In genomic region chr5:172906888-172907287, GRCh38 we compare ENCODE assay signal across 13 cellular contexts. TPM values are rescaled to one million over a fixed set of nuclear protein-coding genes. Genes with fewer than 3 reads are reported as not detected.
DNase-seq lines count a peak whose midpoint lies in the region; ATAC-seq and TF ChIP-seq lines count a peak whose summit lies in the region.
"Had no signal": no experiment of that assay in that cellular context is flagged by ENCODE, and none has a peak within 500 bp of the region (broad histone marks: within the 10 kb centered on the region; RNA-seq: fewer than 3 reads in every experiment).

No MANE protein-coding gene starts in this region.

- H3K4me2 ChIP-seq in SK-N-SH: no peak overlapping the region
- H3K4me2 ChIP-seq in mesendoderm (ENCODE audit: low read length): no peak overlapping the region

- no peak for TF ChIP-seq CTCF in SK-N-SH (IDR thresholded peaks at IDR 0.05)
- TF ChIP-seq CTCF in tibial artery (IDR thresholded peaks at IDR 0.05): no peak
- no peak for TF ChIP-seq CTCF in psoas muscle (IDR thresholded peaks at IDR 0.05)

- H4K8ac ChIP-seq in mesendoderm (ENCODE audit: low read depth, low read length): no peak overlapping the region

- H2AK5ac ChIP-seq in mesendoderm (ENCODE audit: low read length): no peak overlapping the region

- H3K9me3 ChIP-seq in SK-N-SH (no peaks in the 10 kb centered on the region), tibial artery (no peaks in the 10 kb centered on the region), psoas muscle (no peaks in the 10 kb centered on the region)

- peak overlapping the region in 1 of 2 experiments; percentile 100; a peak in 2 of 4 replicates for H3K27ac ChIP-seq in SK-N-SH (ENCODE audit: low read depth in 2 of 2, low read length in 1 of 2)
- no peak overlapping the region for H3K27ac ChIP-seq in mesendoderm (ENCODE audit: low read depth, low read length)
- H3K27ac ChIP-seq in tibial artery: peak overlapping the region; percentile 92 to 96
- no peak overlapping the region for H3K27ac ChIP-seq in psoas muscle

- ATAC-seq in SK-N-SH treated with all-trans-retinoic acid at 6 μM for 48 hours (no peak), psoas muscle (no peak), HG03439 (IDR thresholded peaks at IDR 0.05; ENCODE audit: unreplicated experiment) (no peak)
- ATAC-seq: activated CD8-positive, alpha-beta T cell treated with anti-CD3 and anti-CD28 coated beads, Interleukin-2, amount 10 ng/mL, durations not matched to agents 7 days and 5 days had no signal

- DNase-seq in SK-N-SH: no peak
- peak; percentile 41 for DNase-seq in amniotic epithelial cell (ENCODE audit: low read depth)
- peak; percentile 49 for DNase-seq in mesendoderm
- DNase-seq in tibial artery: no peak
- no peak for DNase-seq in psoas muscle
- no peak for DNase-seq in NCI-H2171 (lab: John Stamatoyannopoulos, UW)
- DNase-seq: 8988T; activated CD8-positive, alpha-beta T cell treated with anti-CD3 and anti-CD28 coated beads, Interleukin-2, amount 10 ng/mL, durations not matched to agents 7 days and 5 days; activated naive CD4-positive, alpha-beta T cell treated with anti-CD3 and anti-CD28 coated beads for 36 hours; nucleus accumbens; stimulated activated CD4-positive, alpha-beta T cell treated with anti-CD3 and anti-CD28 coated beads, Interleukin-4, amount 100 ng/mL, for 24 hours had no signal

- no peak overlapping the region for H2BK5ac ChIP-seq in mesendoderm (ENCODE audit: low read length)

- no peak overlapping the region for H2BK15ac ChIP-seq in mesendoderm (replicated peaks; ENCODE audit: low read depth)

- no peaks in the 10 kb centered on the region for H4K20me1 ChIP-seq in SK-N-SH (ENCODE audit: insufficient read depth)

- H3K56ac ChIP-seq in mesendoderm (ENCODE audit: low read length): no peak overlapping the region

- H4K5ac ChIP-seq in mesendoderm (ENCODE audit: low read length): no peak overlapping the region

- H3K27me3 ChIP-seq in SK-N-SH (ENCODE audit: insufficient read depth) (no peaks in the 10 kb centered on the region), mesendoderm (ENCODE audit: insufficient read depth, low read length, poor library complexity) (no peaks in the 10 kb centered on the region), tibial artery (no peaks in the 10 kb centered on the region), psoas muscle (ENCODE audit: insufficient read depth in 3 of 3, low read length in 2 of 3) (no peaks in the 10 kb centered on the region)

- no peak overlapping the region for H3K18ac ChIP-seq in mesendoderm (ENCODE audit: low read length)

- H3K4me1 ChIP-seq in SK-N-SH (ENCODE audit: control insufficient read depth in 1 of 2, insufficient read depth in 2 of 2, low read depth in 1 of 2, low read length in 1 of 2) (peaks cover 29 to 45% of the 10 kb centered on the region in 2 experiments), mesendoderm (ENCODE audit: control insufficient read depth, low read depth, low read length) (peaks cover 3% of the 10 kb centered on the region), tibial artery (peaks cover 10 to 89% (median 67%) of the 10 kb centered on the region in 4 donors), psoas muscle (peaks cover 43% of the 10 kb centered on the region)

- H3K4ac ChIP-seq in mesendoderm (ENCODE audit: low read depth, low read length): no peak overlapping the region

- H3F3A ChIP-seq in SK-N-SH (replicated peaks; ENCODE audit: insufficient read depth): peaks cover 31% of the 10 kb centered on the region

- CTCF ChIA-PET in SK-N-SH (lab: Yijun Ruan, JAX): interaction anchor here (2.9 to 3.8 kb wide), 2 partner anchors 25 to 190 kb away, joined by 13 to 17 read pairs; no protein-coding TSS in a partner anchor

- no peak overlapping the region for H2BK120ac ChIP-seq in mesendoderm (ENCODE audit: low read depth, low read length)

- peaks cover 18% of the 10 kb centered on the region; the same call in 1 of the 2 replicates for H3K79me2 ChIP-seq in SK-N-SH (ENCODE audit: insufficient read depth)
- H3K79me2 ChIP-seq in mesendoderm (ENCODE audit: control insufficient read depth, insufficient read depth, low read length): no peaks in the 10 kb centered on the region

- POLR2A ChIA-PET in SK-N-SH (lab: Yijun Ruan, JAX): no interaction called here

- no peaks in the 10 kb centered on the region for H3K79me1 ChIP-seq in mesendoderm (ENCODE audit: low read length)

- intact Hi-C loops in tibial artery (cut with DNase I; ENCODE audit: low total_unique reads): no loop called here
- intact Hi-C loops in psoas muscle (cut with DNase I): no loop called here

- H2AFZ ChIP-seq in SK-N-SH (ENCODE audit: low read depth): no peak overlapping the region

- H3K36me3 ChIP-seq in SK-N-SH (replicated peaks in 1 of 2; ENCODE audit: control insufficient read depth in 1 of 2, insufficient read depth in 2 of 2, low read length in 1 of 2) (peaks cover 2 to 3% of the 10 kb centered on the region in 2 experiments), mesendoderm (ENCODE audit: control insufficient read depth, insufficient read depth, low read length) (peaks cover 2% of the 10 kb centered on the region), tibial artery (peaks cover 0 to 17% (median 4%) of the 10 kb centered on the region in 3 donors), psoas muscle (ENCODE audit: insufficient read depth in 1 of 2, low read depth in 1 of 2) (peaks cover 0 to 13% of the 10 kb centered on the region in 2 donors)

- H3K9me2 ChIP-seq in SK-N-SH: no peaks in the 10 kb centered on the region

- TF ChIP-seq EP300 in SK-N-SH (IDR thresholded peaks at IDR 0.05; ENCODE audit: borderline replicate concordance in 1 of 2, low read depth in 1 of 2, low read length in 1 of 2): no peak

- no peak overlapping the region for H3K23ac ChIP-seq in mesendoderm (ENCODE audit: low read length)

- H3K9ac ChIP-seq in SK-N-SH: peak overlapping the region; percentile 13; the same call in 1 of the 2 replicates
- H3K9ac ChIP-seq in mesendoderm (ENCODE audit: low read length): no peak overlapping the region

- H3K4me3 ChIP-seq in SK-N-SH (ENCODE audit: low read depth in 2 of 2, low read length in 1 of 2) (no peak overlapping the region), mesendoderm (ENCODE audit: low read length) (no peak overlapping the region), tibial artery (no peak overlapping the region), psoas muscle (no peak overlapping the region)

- TF ChIP-seq RAD21 in SK-N-SH (IDR thresholded peaks at IDR 0.05; ENCODE audit: low read length): no peak

- WGBS in SK-N-SH (ENCODE audit: low lambda C conversion rate): 82% methylated on average over 9 of the region's 10 CpGs
- no CpG with 5 or more reads among the region's 10 CpGs for WGBS in mesendoderm (ENCODE audit: extremely low coverage, insufficient coverage, low lambda C conversion rate)
- WGBS in psoas muscle, 3 donors: 81 to 82% (median 81%) methylated on average over 8 to 10 of the region's 10 CpGs

TF ChIP-seq in SK-N-SH, 30 proteins besides CTCF, POLR2A, EP300 and RAD21:
- TF ChIP-seq RXRA (IDR thresholded peaks at IDR 0.05; ENCODE audit: borderline replicate concordance, low read depth): no peak
- TF ChIP-seq NFIC (IDR thresholded peaks at IDR 0.05; ENCODE audit: borderline replicate concordance): no peak

TF ChIP-seq in SK-N-SH treated with all-trans-retinoic acid at 6 μM for 48 hours, 23 proteins besides CTCF, POLR2A, EP300 and RAD21 (continues in another document):
- no peak for TF ChIP-seq TCF4 (CRISPR knock-in tag; IDR thresholded peaks at IDR 0.05; ENCODE audit: borderline replicate concordance)
- no peak for TF ChIP-seq SNAI2 (CRISPR knock-in tag; IDR thresholded peaks at IDR 0.05)
- no peak for TF ChIP-seq OSR1 (CRISPR knock-in tag; IDR thresholded peaks at IDR 0.05)
- no peak for TF ChIP-seq ARNTL (CRISPR knock-in tag; IDR thresholded peaks at IDR 0.05; ENCODE audit: borderline replicate concordance, low read depth)
- TF ChIP-seq, protein P1, sequence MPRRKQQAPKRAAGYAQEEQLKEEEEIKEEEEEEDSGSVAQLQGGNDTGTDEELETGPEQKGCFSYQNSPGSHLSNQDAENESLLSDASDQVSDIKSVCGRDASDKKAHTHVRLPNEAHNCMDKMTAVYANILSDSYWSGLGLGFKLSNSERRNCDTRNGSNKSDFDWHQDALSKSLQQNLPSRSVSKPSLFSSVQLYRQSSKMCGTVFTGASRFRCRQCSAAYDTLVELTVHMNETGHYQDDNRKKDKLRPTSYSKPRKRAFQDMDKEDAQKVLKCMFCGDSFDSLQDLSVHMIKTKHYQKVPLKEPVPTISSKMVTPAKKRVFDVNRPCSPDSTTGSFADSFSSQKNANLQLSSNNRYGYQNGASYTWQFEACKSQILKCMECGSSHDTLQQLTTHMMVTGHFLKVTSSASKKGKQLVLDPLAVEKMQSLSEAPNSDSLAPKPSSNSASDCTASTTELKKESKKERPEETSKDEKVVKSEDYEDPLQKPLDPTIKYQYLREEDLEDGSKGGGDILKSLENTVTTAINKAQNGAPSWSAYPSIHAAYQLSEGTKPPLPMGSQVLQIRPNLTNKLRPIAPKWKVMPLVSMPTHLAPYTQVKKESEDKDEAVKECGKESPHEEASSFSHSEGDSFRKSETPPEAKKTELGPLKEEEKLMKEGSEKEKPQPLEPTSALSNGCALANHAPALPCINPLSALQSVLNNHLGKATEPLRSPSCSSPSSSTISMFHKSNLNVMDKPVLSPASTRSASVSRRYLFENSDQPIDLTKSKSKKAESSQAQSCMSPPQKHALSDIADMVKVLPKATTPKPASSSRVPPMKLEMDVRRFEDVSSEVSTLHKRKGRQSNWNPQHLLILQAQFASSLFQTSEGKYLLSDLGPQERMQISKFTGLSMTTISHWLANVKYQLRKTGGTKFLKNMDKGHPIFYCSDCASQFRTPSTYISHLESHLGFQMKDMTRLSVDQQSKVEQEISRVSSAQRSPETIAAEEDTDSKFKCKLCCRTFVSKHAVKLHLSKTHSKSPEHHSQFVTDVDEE (CRISPR knock-in tag; IDR thresholded peaks at IDR 0.05): no peak
- no peak for TF ChIP-seq PPARA (CRISPR knock-in tag; IDR thresholded peaks at IDR 0.05; ENCODE audit: borderline replicate concordance)
- TF ChIP-seq CSRNP3 (CRISPR knock-in tag; IDR thresholded peaks at IDR 0.05): no peak

RNA-seq across cellular contexts. Expression of gene RPL26L1, which starts 52.3 kb away (rescaled TPM):
- polyA plus RNA-seq in SK-N-SH (2012; rRNA removed): 193 and 212 TPM in 2 replicates
- polyA plus RNA-seq in SK-N-SH (2012; cell fraction: cytosol; rRNA removed): 199 and 206 TPM in 2 replicates
- 86.4 and 89.6 TPM in 2 replicates for polyA plus RNA-seq in SK-N-SH (2012; cell fraction: nucleus; rRNA removed)
- polyA plus RNA-seq in mesendoderm (2013, experiment 1 of 2): 99.4 TPM
- 101 TPM for polyA plus RNA-seq in mesendoderm (2013, experiment 2 of 2)
- total RNA-seq in psoas muscle: 10 to 100 TPM; 21.5 to 31.4 (median 27.7) TPM
- 10 to 100 TPM; 33.3 to 80.9 (median 50.7) TPM for polyA plus RNA-seq in psoas muscle

Comparison
In these comparisons a context has a peak if more than half of its experiments do, and no peak if none do; other contexts are left out.
1. DNase-seq: peak in amniotic epithelial cell (single experiment) and mesendoderm (single experiment); none in SK-N-SH (single experiment), tibial artery (0 of 2), psoas muscle (0 of 2) and NCI-H2171 (single experiment).
2. H3K27ac ChIP-seq: peak in tibial artery (2 of 2); none in mesendoderm (single experiment) and psoas muscle (single experiment).